Comparison of ENCODE assay signal across 8 cellular contexts in the genomic region with DNA sequence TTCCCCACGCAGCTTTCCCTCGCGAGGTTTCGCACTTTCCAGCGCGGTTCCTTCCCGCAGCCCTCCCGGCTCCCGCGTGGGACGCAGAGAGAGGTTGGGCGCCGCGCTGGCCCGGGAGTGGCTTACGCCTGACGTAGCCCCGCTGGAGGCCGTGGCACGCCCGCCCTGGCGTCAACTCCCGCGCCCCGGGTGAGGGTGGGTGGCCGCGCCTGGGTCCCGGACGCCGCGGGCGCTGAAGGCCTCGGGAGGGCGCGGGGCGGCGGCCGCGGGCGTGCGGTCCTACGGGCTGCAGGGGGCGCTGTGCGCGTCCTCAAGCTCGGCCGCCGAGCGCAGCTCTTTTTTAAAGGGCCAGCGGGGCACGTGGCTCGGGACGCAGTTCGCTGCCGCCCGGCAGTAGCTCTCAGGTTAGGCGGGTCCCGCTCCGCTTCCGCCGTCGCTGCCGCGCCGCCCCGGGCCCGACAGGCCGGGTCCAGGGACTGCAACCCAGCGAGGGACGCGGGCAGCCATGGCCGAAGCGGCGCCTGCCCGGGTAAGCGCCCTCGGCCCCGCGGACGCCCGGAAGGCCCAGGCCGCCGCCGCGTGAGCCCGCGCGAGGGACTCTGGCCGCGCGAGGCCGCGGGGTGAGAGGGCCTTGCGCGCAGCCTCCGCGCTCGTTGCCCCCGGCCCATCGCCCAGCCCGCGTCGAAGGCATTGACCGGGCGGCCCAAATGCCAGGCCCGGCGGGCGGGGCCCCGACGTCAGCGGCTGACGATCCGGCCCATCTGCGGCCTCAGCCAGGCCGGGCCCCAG. TPM values are rescaled to one million over a fixed set of nuclear protein-coding genes. Genes with fewer than 3 reads are reported as not detected.
DNase-seq lines count a peak whose midpoint lies in the region; ATAC-seq and TF ChIP-seq lines count a peak whose summit lies in the region.

Gene ZNF783, plus strand, starts transcription at position 368 of the 789 bp plus-strand sequence. Its CDS starts 138 bp downstream, at position 506.

- peaks cover 38% of the 10 kb centered on the region for H3K4me1 Mint-ChIP-seq in CD4-positive, alpha-beta T cell (ENCODE audit: low read depth)
- peaks cover 16% of the 10 kb centered on the region for H3K4me1 Mint-ChIP-seq in activated CD8-positive, alpha-beta T cell treated with anti-CD3 and anti-CD28 coated beads, Interleukin-2, amount 10 ng/mL, durations not matched to agents 7 days and 5 days (ENCODE audit: low read depth)
- peaks cover 22% of the 10 kb centered on the region for H3K4me1 Mint-ChIP-seq in memory B cell

- H3K9me3 ChIP-seq in CD4-positive, alpha-beta T cell (ENCODE audit: control insufficient read depth, low read length) = no peaks in the 10 kb centered on the region

- DNase-seq in CD4-positive, alpha-beta T cell = peak; percentile 75 to 89 (median 82)
- DNase-seq in NCI-H774 (lab: John Stamatoyannopoulos, UW) (peak; percentile 78), memory B cell (ENCODE audit: low spot score in 2 of 2) (peak; percentile 82 to 86)
- peak; percentile 88 for DNase-seq in activated CD8-positive, alpha-beta T cell treated with anti-CD3 and anti-CD28 coated beads, Interleukin-2, amount 10 ng/mL, durations not matched to agents 7 days and 5 days
- DNase-seq in effector CD8-positive, alpha-beta T cell (lab: John Stamatoyannopoulos, UW) = peak; percentile 77
- peak; percentile 74 for DNase-seq in stimulated activated CD8-positive, alpha-beta memory T cell treated with anti-CD3 and anti-CD28 coated beads, Interleukin-12 subunit alpha, Interleukin-12 subunit beta, amount 100 ng/mL, for 1 hour (ENCODE audit: low read depth)

- H3K27ac ChIP-seq in CD4-positive, alpha-beta T cell (ENCODE audit: low read depth, low read length) = peak within 1 kb of the TSS; percentile 41

- peak; percentile 91 for ATAC-seq in CD4-positive, alpha-beta T cell (ENCODE audit: poor library complexity)
- ATAC-seq in GM19351 (IDR thresholded peaks at IDR 0.05; ENCODE audit: unreplicated experiment) (peak; percentile 81), HG03520 (IDR thresholded peaks at IDR 0.05; ENCODE audit: unreplicated experiment) (peak; percentile 82), memory B cell (ENCODE audit: low read depth) (peak; percentile 84)
- ATAC-seq in activated CD8-positive, alpha-beta T cell treated with anti-CD3 and anti-CD28 coated beads, Interleukin-2, amount 10 ng/mL, durations not matched to agents 7 days and 5 days = peak; percentile 91

- H3K27me3 Mint-ChIP-seq in CD4-positive, alpha-beta T cell = no peaks in the 10 kb centered on the region
- no peaks in the 10 kb centered on the region for H3K27me3 Mint-ChIP-seq in activated CD8-positive, alpha-beta T cell treated with anti-CD3 and anti-CD28 coated beads, Interleukin-2, amount 10 ng/mL, durations not matched to agents 7 days and 5 days (ENCODE audit: low read depth)
- no peaks in the 10 kb centered on the region for H3K27me3 Mint-ChIP-seq in memory B cell

- peak; percentile 57 for TF ChIP-seq CTCF in CD4-positive, alpha-beta T cell (IDR thresholded peaks at IDR 0.05)

- peaks cover 31% of the 10 kb centered on the region for H3K36me3 Mint-ChIP-seq in CD4-positive, alpha-beta T cell (ENCODE audit: low read depth)
- H3K36me3 Mint-ChIP-seq in activated CD8-positive, alpha-beta T cell treated with anti-CD3 and anti-CD28 coated beads, Interleukin-2, amount 10 ng/mL, durations not matched to agents 7 days and 5 days (ENCODE audit: low read depth) = peaks cover 11% of the 10 kb centered on the region
- peaks cover 12% of the 10 kb centered on the region for H3K36me3 Mint-ChIP-seq in memory B cell

- H3K9me3 Mint-ChIP-seq in CD4-positive, alpha-beta T cell = no peaks in the 10 kb centered on the region
- H3K9me3 Mint-ChIP-seq in activated CD8-positive, alpha-beta T cell treated with anti-CD3 and anti-CD28 coated beads, Interleukin-2, amount 10 ng/mL, durations not matched to agents 7 days and 5 days (ENCODE audit: insufficient read depth) = no peaks in the 10 kb centered on the region
- H3K9me3 Mint-ChIP-seq in memory B cell = no peaks in the 10 kb centered on the region

- peak within 1 kb of the TSS; percentile 89 for H3K4me3 Mint-ChIP-seq in CD4-positive, alpha-beta T cell
- H3K4me3 Mint-ChIP-seq in activated CD8-positive, alpha-beta T cell treated with anti-CD3 and anti-CD28 coated beads, Interleukin-2, amount 10 ng/mL, durations not matched to agents 7 days and 5 days = peak within 1 kb of the TSS; percentile 76
- peak within 1 kb of the TSS; percentile 94 for H3K4me3 Mint-ChIP-seq in memory B cell

- CTCF ChIA-PET in CD4-positive, alpha-beta T cell (lab: Charles Lee) = interaction anchor here (0.6 to 3.5 kb wide), 26 partner anchors 9 to 1767 kb away, joined by 3 to 56 read pairs (median 4); partner anchors contain the start of genes ZNF282, ZNF398, ZNF425 and ZNF777
- CTCF ChIA-PET in activated CD8-positive, alpha-beta T cell treated with anti-CD3 and anti-CD28 coated beads, Interleukin-2, amount 10 ng/mL, durations not matched to agents 7 days and 5 days (lab: Charles Lee) = interaction anchor here (0.5 to 2.7 kb wide), 30 partner anchors 8 to 480 kb away, joined by 3 to 44 read pairs (median 5); partner anchors contain the start of genes ZNF212, ZNF282, ZNF398 and ZNF425

- no peaks in the 10 kb centered on the region for H3K27me3 ChIP-seq in CD4-positive, alpha-beta T cell (ENCODE audit: control insufficient read depth, insufficient read depth, low read length)

- POLR2A ChIA-PET in CD4-positive, alpha-beta T cell (lab: Charles Lee) = interaction anchor here (0.6 to 4.7 kb wide), 15 partner anchors 21 to 363 kb away, joined by 3 to 144 read pairs (median 6); partner anchors contain the start of genes ZNF212, ZNF282, ZNF398 and ZNF425
- POLR2A ChIA-PET in activated CD8-positive, alpha-beta T cell treated with anti-CD3 and anti-CD28 coated beads, Interleukin-2, amount 10 ng/mL, durations not matched to agents 7 days and 5 days (lab: Charles Lee) = interaction anchor here (1.0 to 1.5 kb wide), 4 partner anchors 23 to 206 kb away, joined by 3 to 6 read pairs (median 4); partner anchors contain the start of genes ZNF398 and ZNF777

- H3K27ac Mint-ChIP-seq in CD4-positive, alpha-beta T cell = peak within 1 kb of the TSS; percentile 80
- H3K27ac Mint-ChIP-seq in activated CD8-positive, alpha-beta T cell treated with anti-CD3 and anti-CD28 coated beads, Interleukin-2, amount 10 ng/mL, durations not matched to agents 7 days and 5 days = peak within 1 kb of the TSS; percentile 82
- peak within 1 kb of the TSS; percentile 89 for H3K27ac Mint-ChIP-seq in memory B cell

- intact Hi-C loops in CD4-positive, alpha-beta T cell (cut with DNase I, micrococcal nuclease) = loop anchor here (1.0 to 10.0 kb wide), 10 partner anchors 22 to 583 kb away; partner anchors contain the start of genes ZNF398 (in 1 of the 2), ZNF746 (in 1 of the 2) and ZNF777 (in 1 of the 2)

RNA-seq across cellular contexts. Expression of gene ZNF783, which starts in this region (rescaled TPM):
- 10 to 100 TPM; 27.6 to 29.0 TPM for total RNA-seq in CD4-positive, alpha-beta T cell
- 10 to 100 TPM; 12.7 to 12.9 TPM for total RNA-seq in activated CD8-positive, alpha-beta T cell treated with anti-CD3 and anti-CD28 coated beads, Interleukin-2, amount 10 ng/mL, durations not matched to agents 7 days and 5 days

Comparison
In these comparisons a context has a peak if more than half of its experiments do, and no peak if none do; other contexts are left out.
1. Peak in every context shown above with its lines: DNase-seq, ATAC-seq and H3K27ac ChIP-seq.